In the genomic region with DNA sequence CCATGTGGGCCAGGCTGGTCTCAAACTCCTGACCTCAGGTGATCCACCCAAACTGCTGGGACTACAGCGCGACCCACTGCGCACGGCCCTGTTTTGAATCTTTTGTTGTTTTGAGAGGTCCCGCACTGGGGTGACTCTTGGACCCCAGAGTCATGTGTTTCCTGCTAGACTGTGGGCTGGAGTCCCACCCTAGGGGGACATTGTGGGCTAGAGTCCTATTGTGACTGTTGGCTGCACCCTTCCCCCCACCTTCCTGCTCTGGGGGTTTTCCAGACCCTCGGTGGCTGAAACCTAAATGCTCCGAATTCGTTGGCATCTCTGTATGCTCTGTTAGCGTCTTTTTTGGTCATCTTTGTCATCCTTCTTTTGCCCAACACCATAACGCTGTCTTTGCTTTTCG, we compare ENCODE assay signal across 20 cellular contexts. TPM values are rescaled to one million over a fixed set of nuclear protein-coding genes. Genes with fewer than 3 reads are reported as not detected.
A peak's percentile ranks its signal among the peaks of the same experiment; 100 is the strongest.
DNase-seq lines count a peak whose midpoint lies in the region; ATAC-seq, FAIRE-seq and TF ChIP-seq lines count a peak whose summit lies in the region.
"Had no signal": no experiment of that assay in that cellular context is flagged by ENCODE, and none has a peak within 500 bp of the region (broad histone marks: within the 10 kb centered on the region; RNA-seq: fewer than 3 reads in every experiment).

No MANE protein-coding gene starts in this region.

- no peaks in the 10 kb centered on the region for H3K36me3 ChIP-seq in GM12878 (ENCODE audit: control insufficient read depth in 2 of 2, insufficient read depth in 2 of 2, low read length in 1 of 2)

- no peak overlapping the region for H3K9ac ChIP-seq in GM12878 (ENCODE audit: control insufficient read depth, insufficient read depth, low read length)

- no peak overlapping the region for H3K27ac Mint-ChIP-seq in activated CD8-positive, alpha-beta T cell treated with anti-CD3 and anti-CD28 coated beads for 36 hours
- H3K27ac Mint-ChIP-seq in activated CD8-positive, alpha-beta T cell treated with anti-CD3 and anti-CD28 coated beads, Interleukin-2, amount 10 ng/mL, durations not matched to agents 7 days and 5 days: no peak overlapping the region
- H3K27ac Mint-ChIP-seq in stimulated activated effector memory CD8-positive, alpha-beta T cell treated with anti-CD3 and anti-CD28 coated beads, Interleukin-12 subunit alpha, Interleukin-12 subunit beta, amount 100 ng/mL, for 72 hours: no peak overlapping the region
- H3K27ac Mint-ChIP-seq: CD8-positive, alpha-beta memory T cell; HFFc6 had no signal

- peak; percentile 35 for DNase-seq in activated CD8-positive, alpha-beta T cell treated with anti-CD3 and anti-CD28 coated beads for 36 hours
- DNase-seq in activated CD8-positive, alpha-beta T cell treated with anti-CD3 and anti-CD28 coated beads, Interleukin-2, amount 10 ng/mL, durations not matched to agents 7 days and 5 days: no peak
- DNase-seq in GM12865 (ENCODE audit: low read depth) (peak; percentile 69), GM12878 (ENCODE audit: low read depth, low spot score) (no peak), hepatic stellate cell (ENCODE audit: low spot score) (no peak)
- peak in 1 of 2 donors; percentile 58 for DNase-seq in stimulated activated effector memory CD8-positive, alpha-beta T cell treated with anti-CD3 and anti-CD28 coated beads, Interleukin-12 subunit alpha, Interleukin-12 subunit beta, amount 100 ng/mL, for 72 hours (ENCODE audit: low spot score in 2 of 2)
- DNase-seq: Caco-2; CD8-positive, alpha-beta memory T cell; DND-41; GF-D8; HCEC 1CT; HFFc6 had no signal

- intact Hi-C loops in activated CD8-positive, alpha-beta T cell treated with anti-CD3 and anti-CD28 coated beads for 36 hours (cut with micrococcal nuclease): no loop called here
- intact Hi-C loops in GM12878 (cut with micrococcal nuclease; ENCODE audit: unreplicated experiment): no loop called here

- no peaks in the 10 kb centered on the region for H3K9me3 Mint-ChIP-seq in activated CD8-positive, alpha-beta T cell treated with anti-CD3 and anti-CD28 coated beads for 36 hours
- no peaks in the 10 kb centered on the region for H3K9me3 Mint-ChIP-seq in activated CD8-positive, alpha-beta T cell treated with anti-CD3 and anti-CD28 coated beads, Interleukin-2, amount 10 ng/mL, durations not matched to agents 7 days and 5 days (ENCODE audit: insufficient read depth)
- H3K9me3 Mint-ChIP-seq in stimulated activated effector memory CD8-positive, alpha-beta T cell treated with anti-CD3 and anti-CD28 coated beads, Interleukin-12 subunit alpha, Interleukin-12 subunit beta, amount 100 ng/mL, for 72 hours: no peaks in the 10 kb centered on the region
- H3K9me3 Mint-ChIP-seq: CD8-positive, alpha-beta memory T cell; HFFc6 had no signal

- no peaks in the 10 kb centered on the region for H3K36me3 Mint-ChIP-seq in activated CD8-positive, alpha-beta T cell treated with anti-CD3 and anti-CD28 coated beads for 36 hours (ENCODE audit: low read depth)
- no peaks in the 10 kb centered on the region for H3K36me3 Mint-ChIP-seq in activated CD8-positive, alpha-beta T cell treated with anti-CD3 and anti-CD28 coated beads, Interleukin-2, amount 10 ng/mL, durations not matched to agents 7 days and 5 days (ENCODE audit: low read depth)
- no peaks in the 10 kb centered on the region for H3K36me3 Mint-ChIP-seq in stimulated activated effector memory CD8-positive, alpha-beta T cell treated with anti-CD3 and anti-CD28 coated beads, Interleukin-12 subunit alpha, Interleukin-12 subunit beta, amount 100 ng/mL, for 72 hours
- H3K36me3 Mint-ChIP-seq: CD8-positive, alpha-beta memory T cell had no signal

- H3K27me3 Mint-ChIP-seq in activated CD8-positive, alpha-beta T cell treated with anti-CD3 and anti-CD28 coated beads for 36 hours: no peaks in the 10 kb centered on the region
- H3K27me3 Mint-ChIP-seq in activated CD8-positive, alpha-beta T cell treated with anti-CD3 and anti-CD28 coated beads, Interleukin-2, amount 10 ng/mL, durations not matched to agents 7 days and 5 days (ENCODE audit: low read depth): peaks cover 6% of the 10 kb centered on the region

- no peak overlapping the region for H3K27ac ChIP-seq in GM12878 (ENCODE audit: control insufficient read depth, insufficient read depth)
- H3K27ac ChIP-seq: 22Rv1 had no signal

- no peak for FAIRE-seq in GM12878 (lab: Jason Lieb, UNC)
- FAIRE-seq: GM12892, GM19239 had no signal

- SMC1A ChIA-PET in GM12878 (lab: Charles Lee; ENCODE audit: uncharacterized antibody, unreplicated experiment): interaction anchor here (0.7 kb wide), 1 partner anchor 43 kb away, joined by 4 read pairs; no protein-coding TSS in a partner anchor

- H2AFZ ChIP-seq in GM12878 (ENCODE audit: control insufficient read depth, low read depth, low read length): peak overlapping the region; percentile 61

- no peaks in the 10 kb centered on the region for H3K79me2 ChIP-seq in GM12878 (ENCODE audit: control insufficient read depth, insufficient read depth, low read length)

- no peak for TF ChIP-seq CTCF in activated CD8-positive, alpha-beta T cell treated with anti-CD3 and anti-CD28 coated beads for 36 hours (IDR thresholded peaks at IDR 0.05)
- TF ChIP-seq CTCF in GM12865 (IDR thresholded peaks at IDR 0.05; ENCODE audit: insufficient read depth, low read depth, low read length, missing control alignments) (no peak), GM12878 (IDR thresholded peaks at IDR 0.05 in 2 of 3, conservative IDR thresholded peaks at IDR 0.05 in 1 of 3; ENCODE audit: control insufficient read depth in 2 of 3, extremely low read depth in 1 of 3, insufficient read depth in 1 of 3, low read depth in 3 of 3, low read length in 3 of 3) (no peak)

- peak; percentile 27 for ATAC-seq in activated CD8-positive, alpha-beta T cell treated with anti-CD3 and anti-CD28 coated beads for 36 hours
- ATAC-seq in activated CD8-positive, alpha-beta T cell treated with anti-CD3 and anti-CD28 coated beads, Interleukin-2, amount 10 ng/mL, durations not matched to agents 7 days and 5 days: no peak
- ATAC-seq in GM12878 (peak; percentile 85), HG03442 (IDR thresholded peaks at IDR 0.05; ENCODE audit: unreplicated experiment) (no peak), GM21576 (IDR thresholded peaks at IDR 0.05; ENCODE audit: unreplicated experiment) (no peak)
- peak; percentile 57 for ATAC-seq in stimulated activated effector memory CD8-positive, alpha-beta T cell treated with anti-CD3 and anti-CD28 coated beads, Interleukin-12 subunit alpha, Interleukin-12 subunit beta, amount 100 ng/mL, for 72 hours

- RAD21 ChIA-PET in GM12878 (lab: Charles Lee; ENCODE audit: unreplicated experiment): no interaction called here

- peaks cover 6% of the 10 kb centered on the region for H3K4me1 Mint-ChIP-seq in activated CD8-positive, alpha-beta T cell treated with anti-CD3 and anti-CD28 coated beads for 36 hours (ENCODE audit: low read depth)
- peaks cover 3% of the 10 kb centered on the region for H3K4me1 Mint-ChIP-seq in activated CD8-positive, alpha-beta T cell treated with anti-CD3 and anti-CD28 coated beads, Interleukin-2, amount 10 ng/mL, durations not matched to agents 7 days and 5 days (ENCODE audit: low read depth)
- peaks cover 6% of the 10 kb centered on the region for H3K4me1 Mint-ChIP-seq in stimulated activated effector memory CD8-positive, alpha-beta T cell treated with anti-CD3 and anti-CD28 coated beads, Interleukin-12 subunit alpha, Interleukin-12 subunit beta, amount 100 ng/mL, for 72 hours

- H3K4me1 ChIP-seq in GM12878 (ENCODE audit: control insufficient read depth, insufficient read depth, low read length): peaks cover 10% of the 10 kb centered on the region; the same call in 1 of the 2 replicates

- TF ChIP-seq POLR2A in GM12878 (IDR thresholded peaks at IDR 0.05; ENCODE audit: low read depth, low read length): no peak

- in situ Hi-C loops in GM12878 (cut with MboI): no loop called here

- H4K20me1 ChIP-seq in GM12878 (ENCODE audit: control insufficient read depth, insufficient read depth): no peaks in the 10 kb centered on the region

- POLR2A ChIA-PET in activated CD8-positive, alpha-beta T cell treated with anti-CD3 and anti-CD28 coated beads for 36 hours (lab: Charles Lee): interaction anchor here (1.1 kb wide), 1 partner anchor 18 kb away, joined by 3 read pairs; no protein-coding TSS in a partner anchor
- POLR2A ChIA-PET in activated CD8-positive, alpha-beta T cell treated with anti-CD3 and anti-CD28 coated beads, Interleukin-2, amount 10 ng/mL, durations not matched to agents 7 days and 5 days (lab: Charles Lee): no interaction called here
- POLR2A ChIA-PET in GM12878 (lab: Charles Lee): no interaction called here

- H3K4me2 ChIP-seq in GM12878 (ENCODE audit: control insufficient read depth, insufficient read depth): peak overlapping the region; percentile 26; the same call in 1 of the 2 replicates

- no peaks in the 10 kb centered on the region for H3K27me3 ChIP-seq in GM12878 (replicated peaks in 1 of 2; ENCODE audit: control insufficient read depth in 2 of 2, insufficient read depth in 2 of 2, low read length in 1 of 2)

- CTCF ChIA-PET in activated CD8-positive, alpha-beta T cell treated with anti-CD3 and anti-CD28 coated beads for 36 hours (lab: Charles Lee): no interaction called here
- CTCF ChIA-PET in activated CD8-positive, alpha-beta T cell treated with anti-CD3 and anti-CD28 coated beads, Interleukin-2, amount 10 ng/mL, durations not matched to agents 7 days and 5 days (lab: Charles Lee): no interaction called here
- CTCF ChIA-PET in GM12878 (lab: Yijun Ruan, JAX): no interaction called here

- WGBS in GM12878 (ENCODE audit: insufficient coverage, insufficient replicate concordance, low lambda C conversion rate, missing lambda C conversion rate): 8% methylated on average over 11 of the region's 11 CpGs

- no TSS peak for BruUV-seq in GM12878 (replicated peaks; lab: Mats Ljungman, UMichigan)

- H3K9me3 ChIP-seq in GM12878 (replicated peaks; ENCODE audit: control insufficient read depth, insufficient read depth, low read length): no peaks in the 10 kb centered on the region
- H3K9me3 ChIP-seq: Caco-2 had no signal

- TF ChIP-seq RAD21 in GM12878 (IDR thresholded peaks at IDR 0.05; ENCODE audit: insufficient read depth, low read depth, low read length): no peak

- H3K4me3 ChIP-seq in GM12865 (ENCODE audit: low read depth, low read length) (no peak overlapping the region), GM12878 (no peak overlapping the region)

- no peak overlapping the region for H3K4me3 Mint-ChIP-seq in activated CD8-positive, alpha-beta T cell treated with anti-CD3 and anti-CD28 coated beads for 36 hours
- no peak overlapping the region for H3K4me3 Mint-ChIP-seq in activated CD8-positive, alpha-beta T cell treated with anti-CD3 and anti-CD28 coated beads, Interleukin-2, amount 10 ng/mL, durations not matched to agents 7 days and 5 days
- H3K4me3 Mint-ChIP-seq in stimulated activated effector memory CD8-positive, alpha-beta T cell treated with anti-CD3 and anti-CD28 coated beads, Interleukin-12 subunit alpha, Interleukin-12 subunit beta, amount 100 ng/mL, for 72 hours: no peak overlapping the region
- H3K4me3 Mint-ChIP-seq: CD8-positive, alpha-beta memory T cell; HFFc6 had no signal

- TF ChIP-seq EP300 in GM12878 (IDR thresholded peaks at IDR 0.05; ENCODE audit: borderline replicate concordance in 1 of 2, control insufficient read depth in 1 of 2, low read depth in 2 of 2, low read length in 2 of 2): peak; percentile 52 to 59; a peak in 2 of 4 replicates

RNA-seq across cellular contexts. Expression of a gene that starts 16.0 kb away (rescaled TPM):
- not detected for total RNA-seq in activated CD8-positive, alpha-beta T cell treated with anti-CD3 and anti-CD28 coated beads for 36 hours
- not detected for total RNA-seq in activated CD8-positive, alpha-beta T cell treated with anti-CD3 and anti-CD28 coated beads, Interleukin-2, amount 10 ng/mL, durations not matched to agents 7 days and 5 days
- total RNA-seq in GM12878 (2013; cell fraction: nucleolus; rRNA removed): not detected in 2 replicates
- total RNA-seq in GM12878 (2014; rRNA removed): 0.06 TPM in 1 of 2 replicates, not detected in the other
- 0.04 TPM in 1 of 2 replicates, not detected in the other for total RNA-seq in GM12878 (2014; rRNA removed; fragmentation: Illumina TruSeq; extraction: Trizol)
- 0.28 and 0.88 TPM in 2 replicates for total RNA-seq in GM12878 (2021)
- not detected for polyA plus RNA-seq in GM12878 (2011; ENCODE audit: low read depth)
- 0.26 TPM in 1 of 2 replicates, not detected in the other for polyA plus RNA-seq in GM12878 (2011; rRNA removed)
- polyA plus RNA-seq in GM12878 (2011; cell fraction: cytosol; rRNA removed): 0.12 and 0.22 TPM in 2 replicates
- 0.01 and 0.10 TPM in 2 replicates for polyA plus RNA-seq in GM12878 (2011; cell fraction: nucleus; rRNA removed)
- polyA plus RNA-seq in GM12878 (2012): not detected in 2 replicates
- polyA plus RNA-seq in GM12878 (2014; fragmentation: Illumina TruSeq; extraction: Trizol): 0.09 TPM in 1 of 2 replicates, not detected in the other
- not detected for polyA plus RNA-seq in GM12878 (2014; fragmentation: Nextera tagmentation; extraction: Ambion mirVana)
- polyA plus RNA-seq in GM12878 (2014; rRNA removed): 0.03 and 0.08 TPM in 2 replicates
- under 1 TPM; 0.43 to 0.78 TPM for polyA plus RNA-seq in GM12878 (2016; fragmentation: Nextera tagmentation; extraction: Ambion mirVana)
- not detected in 2 replicates for polyA minus RNA-seq in GM12878 (2011; rRNA and poly(A)+ RNA removed)
- polyA minus RNA-seq in GM12878 (2011; cell fraction: cytosol; rRNA and poly(A)+ RNA removed): 1.0 TPM in 1 of 2 replicates, not detected in the other
- 0.10 TPM in 1 of 2 replicates, not detected in the other for polyA minus RNA-seq in GM12878 (2011; cell fraction: nucleus; rRNA and poly(A)+ RNA removed)
- total RNA-seq: CD8-positive, alpha-beta memory T cell had no signal
- polyA plus RNA-seq: CD8-positive, alpha-beta memory T cell had no signal

RNA-seq across cellular contexts. Expression of a gene that starts 16.2 kb away (rescaled TPM):
- total RNA-seq in activated CD8-positive, alpha-beta T cell treated with anti-CD3 and anti-CD28 coated beads for 36 hours: not detected
- total RNA-seq in activated CD8-positive, alpha-beta T cell treated with anti-CD3 and anti-CD28 coated beads, Interleukin-2, amount 10 ng/mL, durations not matched to agents 7 days and 5 days: not detected
- not detected in 2 replicates for total RNA-seq in GM12878 (2013; cell fraction: nucleolus; rRNA removed)
- total RNA-seq in GM12878 (2014; rRNA removed) (0.38 and 1.2 TPM in 2 replicates), GM12878 (2014; rRNA removed; fragmentation: Illumina TruSeq; extraction: Trizol) (0.27 and 0.28 TPM in 2 replicates), GM12878 (2021) (0.32 and 0.49 TPM in 2 replicates)
- polyA plus RNA-seq in GM12878 (2011; ENCODE audit: low read depth): not detected
- polyA plus RNA-seq in GM12878 (2011; rRNA removed) (0.07 TPM in 1 of 2 replicates, not detected in the other), GM12878 (2014; fragmentation: Illumina TruSeq; extraction: Trizol) (0.34 TPM in 1 of 2 replicates, not detected in the other), GM12878 (2014; fragmentation: Nextera tagmentation; extraction: Ambion mirVana) (under 1 TPM in 1 of 2 experiments, not detected in 1; 0.24 TPM), GM12878 (2014; rRNA removed) (0.23 and 1.1 TPM in 2 replicates), GM12878 (2016; fragmentation: Nextera tagmentation; extraction: Ambion mirVana) (1 to 10 TPM in 1 of 2 experiments, under 1 TPM in 1; 0.95 to 2.4 TPM)
- 0.09 and 0.15 TPM in 2 replicates for polyA plus RNA-seq in GM12878 (2011; cell fraction: cytosol; rRNA removed)
- polyA plus RNA-seq in GM12878 (2011; cell fraction: nucleus; rRNA removed): 0.26 TPM in 1 of 2 replicates, not detected in the other
- polyA plus RNA-seq in GM12878 (2012): not detected in 2 replicates
- not detected in 2 replicates for polyA minus RNA-seq in GM12878 (2011; rRNA and poly(A)+ RNA removed)
- polyA minus RNA-seq in GM12878 (2011; cell fraction: cytosol; rRNA and poly(A)+ RNA removed): not detected in 2 replicates
- polyA minus RNA-seq in GM12878 (2011; cell fraction: nucleus; rRNA and poly(A)+ RNA removed): not detected in 2 replicates
- total RNA-seq: A673; CD8-positive, alpha-beta memory T cell; H4; HFFc6 had no signal
- polyA plus RNA-seq: BJ; CD8-positive, alpha-beta memory T cell had no signal

RNA-seq across cellular contexts. Expression of a gene that starts 28.3 kb away (rescaled TPM):
- total RNA-seq in activated CD8-positive, alpha-beta T cell treated with anti-CD3 and anti-CD28 coated beads for 36 hours: 1 to 10 TPM; 5.5 TPM
- 10 to 100 TPM; 32.2 to 33.2 TPM for total RNA-seq in activated CD8-positive, alpha-beta T cell treated with anti-CD3 and anti-CD28 coated beads, Interleukin-2, amount 10 ng/mL, durations not matched to agents 7 days and 5 days
- total RNA-seq in GM12878 (2013; cell fraction: nucleolus; rRNA removed): 0.15 TPM in 2 replicates
- 0.65 and 0.73 TPM in 2 replicates for total RNA-seq in GM12878 (2014; rRNA removed)
- 0.32 and 0.54 TPM in 2 replicates for total RNA-seq in GM12878 (2014; rRNA removed; fragmentation: Illumina TruSeq; extraction: Trizol)
- 2.4 and 2.5 TPM in 2 replicates for total RNA-seq in GM12878 (2021)
- polyA plus RNA-seq in GM12878 (2011; ENCODE audit: low read depth): 0.68 TPM
- 0.06 and 0.15 TPM in 2 replicates for polyA plus RNA-seq in GM12878 (2011; rRNA removed)
- polyA plus RNA-seq in GM12878 (2011; cell fraction: cytosol; rRNA removed): 0.12 and 0.15 TPM in 2 replicates
- 0.12 and 0.34 TPM in 2 replicates for polyA plus RNA-seq in GM12878 (2011; cell fraction: nucleus; rRNA removed)
- 1.2 and 1.7 TPM in 2 replicates for polyA plus RNA-seq in GM12878 (2012)
- 0.19 and 2.0 TPM in 2 replicates for polyA plus RNA-seq in GM12878 (2014; fragmentation: Illumina TruSeq; extraction: Trizol)
- under 1 TPM in 1 of 2 experiments, not detected in 1; 0.09 TPM for polyA plus RNA-seq in GM12878 (2014; fragmentation: Nextera tagmentation; extraction: Ambion mirVana)
- 2.2 and 3.1 TPM in 2 replicates for polyA plus RNA-seq in GM12878 (2014; rRNA removed)
- under 1 TPM; 0.04 to 0.25 TPM for polyA plus RNA-seq in GM12878 (2016; fragmentation: Nextera tagmentation; extraction: Ambion mirVana)
- polyA minus RNA-seq in GM12878 (2011; rRNA and poly(A)+ RNA removed): 0.05 TPM in 1 of 2 replicates, not detected in the other
- polyA minus RNA-seq in GM12878 (2011; cell fraction: cytosol; rRNA and poly(A)+ RNA removed): not detected in 2 replicates
- polyA minus RNA-seq in GM12878 (2011; cell fraction: nucleus; rRNA and poly(A)+ RNA removed): 0.10 TPM in 1 of 2 replicates, not detected in the other
- total RNA-seq: A673, H4, HFFc6 had no signal
- polyA plus RNA-seq: BJ had no signal

RNA-seq across cellular contexts. Expression of a gene that starts 30.9 kb away (rescaled TPM):
- 10 to 100 TPM; 24.2 to 30.2 TPM for total RNA-seq in activated CD8-positive, alpha-beta T cell treated with anti-CD3 and anti-CD28 coated beads for 36 hours
- 10 to 100 TPM; 52.2 to 53.7 TPM for total RNA-seq in activated CD8-positive, alpha-beta T cell treated with anti-CD3 and anti-CD28 coated beads, Interleukin-2, amount 10 ng/mL, durations not matched to agents 7 days and 5 days
- total RNA-seq in GM12878 (2013; cell fraction: nucleolus; rRNA removed): 36.2 and 41.0 TPM in 2 replicates
- 18.1 and 19.9 TPM in 2 replicates for total RNA-seq in GM12878 (2014; rRNA removed)
- total RNA-seq in GM12878 (2014; rRNA removed; fragmentation: Illumina TruSeq; extraction: Trizol): 5.9 and 7.1 TPM in 2 replicates
- total RNA-seq in GM12878 (2021): 20.4 and 21.5 TPM in 2 replicates
- 5.5 TPM for polyA plus RNA-seq in GM12878 (2011; ENCODE audit: low read depth)
- polyA plus RNA-seq in GM12878 (2011; rRNA removed): 5.2 and 11.1 TPM in 2 replicates
- 14.5 and 19.7 TPM in 2 replicates for polyA plus RNA-seq in GM12878 (2011; cell fraction: cytosol; rRNA removed)
- 46.6 and 53.1 TPM in 2 replicates for polyA plus RNA-seq in GM12878 (2011; cell fraction: nucleus; rRNA removed)
- 12.8 and 16.0 TPM in 2 replicates for polyA plus RNA-seq in GM12878 (2012)
- polyA plus RNA-seq in GM12878 (2014; fragmentation: Illumina TruSeq; extraction: Trizol): 8.1 and 15.1 TPM in 2 replicates
- 1 to 10 TPM; 2.3 to 2.7 TPM for polyA plus RNA-seq in GM12878 (2014; fragmentation: Nextera tagmentation; extraction: Ambion mirVana)
- polyA plus RNA-seq in GM12878 (2014; rRNA removed): 22.0 and 29.8 TPM in 2 replicates
- polyA plus RNA-seq in GM12878 (2016; fragmentation: Nextera tagmentation; extraction: Ambion mirVana): 10 to 100 TPM; 25.0 TPM
- 11.8 and 19.9 TPM in 2 replicates for polyA minus RNA-seq in GM12878 (2011; rRNA and poly(A)+ RNA removed)
- 6.0 and 8.6 TPM in 2 replicates for polyA minus RNA-seq in GM12878 (2011; cell fraction: cytosol; rRNA and poly(A)+ RNA removed)
- 15.2 and 22.9 TPM in 2 replicates for polyA minus RNA-seq in GM12878 (2011; cell fraction: nucleus; rRNA and poly(A)+ RNA removed)

RNA-seq across cellular contexts. Expression of a gene that starts 30.9 kb away (rescaled TPM):
- 10 to 100 TPM; 25.0 TPM for total RNA-seq in activated CD8-positive, alpha-beta T cell treated with anti-CD3 and anti-CD28 coated beads for 36 hours
- 10 to 100 TPM; 42.2 to 49.1 TPM for total RNA-seq in activated CD8-positive, alpha-beta T cell treated with anti-CD3 and anti-CD28 coated beads, Interleukin-2, amount 10 ng/mL, durations not matched to agents 7 days and 5 days
- 11.7 and 16.2 TPM in 2 replicates for total RNA-seq in GM12878 (2013; cell fraction: nucleolus; rRNA removed)
- total RNA-seq in GM12878 (2014; rRNA removed) (15.7 and 18.1 TPM in 2 replicates), GM12878 (2014; rRNA removed; fragmentation: Illumina TruSeq; extraction: Trizol) (14.0 and 15.4 TPM in 2 replicates), GM12878 (2021) (18.4 and 20.1 TPM in 2 replicates)
- polyA plus RNA-seq in GM12878 (2011; ENCODE audit: low read depth): 8.2 TPM
- polyA plus RNA-seq in GM12878 (2011; rRNA removed) (0.82 and 2.2 TPM in 2 replicates), GM12878 (2014; fragmentation: Illumina TruSeq; extraction: Trizol) (4.7 and 9.3 TPM in 2 replicates), GM12878 (2014; fragmentation: Nextera tagmentation; extraction: Ambion mirVana) (1 to 10 TPM; 4.3 to 7.1 TPM), GM12878 (2014; rRNA removed) (10.7 and 12.3 TPM in 2 replicates), GM12878 (2016; fragmentation: Nextera tagmentation; extraction: Ambion mirVana) (10 to 100 TPM; 15.4 to 17.2 TPM)
- polyA plus RNA-seq in GM12878 (2011; cell fraction: cytosol; rRNA removed): 5.1 and 5.4 TPM in 2 replicates
- polyA plus RNA-seq in GM12878 (2011; cell fraction: nucleus; rRNA removed): 8.8 and 11.9 TPM in 2 replicates
- 15.6 and 15.7 TPM in 2 replicates for polyA plus RNA-seq in GM12878 (2012)
- 2.3 and 5.2 TPM in 2 replicates for polyA minus RNA-seq in GM12878 (2011; rRNA and poly(A)+ RNA removed)
- polyA minus RNA-seq in GM12878 (2011; cell fraction: cytosol; rRNA and poly(A)+ RNA removed): 2.4 and 7.6 TPM in 2 replicates
- polyA minus RNA-seq in GM12878 (2011; cell fraction: nucleus; rRNA and poly(A)+ RNA removed): 4.0 and 7.3 TPM in 2 replicates

Comparison
In these comparisons a context has a peak if more than half of its experiments do, and no peak if none do; other contexts are left out.
1. ATAC-seq: peak in activated CD8-positive, alpha-beta T cell treated with anti-CD3 and anti-CD28 coated beads for 36 hours (single experiment), GM12878 (single experiment) and stimulated activated effector memory CD8-positive, alpha-beta T cell treated with anti-CD3 and anti-CD28 coated beads, Interleukin-12 subunit alpha, Interleukin-12 subunit beta, amount 100 ng/mL, for 72 hours (single experiment); none in activated CD8-positive, alpha-beta T cell treated with anti-CD3 and anti-CD28 coated beads, Interleukin-2, amount 10 ng/mL, durations not matched to agents 7 days and 5 days (single experiment), HG03442 (single experiment) and GM21576 (single experiment).
2. DNase-seq: peak in activated CD8-positive, alpha-beta T cell treated with anti-CD3 and anti-CD28 coated beads for 36 hours (single experiment) and GM12865 (single experiment); none in activated CD8-positive, alpha-beta T cell treated with anti-CD3 and anti-CD28 coated beads, Interleukin-2, amount 10 ng/mL, durations not matched to agents 7 days and 5 days (single experiment), GM12878 (single experiment) and hepatic stellate cell (single experiment).
3. RNA of a gene that starts 28.3 kb away (total RNA-seq): 32.2 to 33.2 TPM in activated CD8-positive, alpha-beta T cell treated with anti-CD3 and anti-CD28 coated beads, Interleukin-2, amount 10 ng/mL, durations not matched to agents 7 days and 5 days; 5.5 TPM in activated CD8-positive, alpha-beta T cell treated with anti-CD3 and anti-CD28 coated beads for 36 hours and 0.15 to 2.5 TPM in GM12878; every median in the first group is over 4 times any median in the second.